In the genomic region with DNA sequence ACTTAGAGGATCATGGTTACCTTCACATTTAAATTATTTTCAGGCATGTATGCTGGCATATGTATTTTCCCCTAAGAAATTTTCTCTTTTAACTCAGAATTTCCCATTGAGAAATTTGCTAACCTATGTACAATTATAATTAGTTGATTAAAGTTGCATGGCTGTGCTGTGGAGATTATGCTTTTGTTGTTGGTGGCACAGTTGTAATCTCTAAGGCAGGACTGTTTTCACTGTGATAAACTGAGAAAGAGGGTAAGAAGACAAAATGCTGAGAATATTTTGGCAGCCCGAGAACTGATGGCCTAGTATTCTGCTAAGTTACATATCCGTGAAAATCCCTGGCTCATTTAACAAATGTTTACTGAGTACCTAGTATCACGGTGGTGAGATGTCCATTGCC, we compare ENCODE assay signal across 10 cellular contexts. TPM values are rescaled to one million over a fixed set of nuclear protein-coding genes. Genes with fewer than 3 reads are reported as not detected.
DNase-seq lines count a peak whose midpoint lies in the region; ATAC-seq and TF ChIP-seq lines count a peak whose summit lies in the region.
"Had no signal": no experiment of that assay in that cellular context is flagged by ENCODE, and none has a peak within 500 bp of the region (broad histone marks: within the 10 kb centered on the region; RNA-seq: fewer than 3 reads in every experiment).

No MANE protein-coding gene starts in this region.

- H3K79me2 ChIP-seq in KMS-11 (ENCODE audit: insufficient read depth, low read depth), result peaks cover 20% of the 10 kb centered on the region

- no peaks in the 10 kb centered on the region for H3K27me3 Mint-ChIP-seq in MCF 10A (ENCODE audit: insufficient read depth, unreplicated experiment)
- no peaks in the 10 kb centered on the region for H3K27me3 Mint-ChIP-seq in natural killer cell treated with Interleukin-12 subunit alpha and Interleukin-12 subunit beta and Interleukin-15 and Interleukin-18, amount 100 ng/mL, for 72 hours

- no peak for ATAC-seq in natural killer cell treated with Interleukin-12 subunit alpha and Interleukin-12 subunit beta and Interleukin-15 and Interleukin-18, amount 100 ng/mL, for 72 hours
- ATAC-seq in HG02610 (IDR thresholded peaks at IDR 0.05; ENCODE audit: unreplicated experiment), result no peak

- no peak for DNase-seq in GM06990 (ENCODE audit: extremely low read depth, insufficient read length)
- peak; percentile 14 for DNase-seq in MCF 10A (ENCODE audit: unreplicated experiment)
- no peak for DNase-seq in natural killer cell treated with Interleukin-12 subunit alpha and Interleukin-12 subunit beta and Interleukin-15 and Interleukin-18, amount 100 ng/mL, for 72 hours (ENCODE audit: low spot score)
- no peak for DNase-seq in Ammon's horn (ENCODE audit: low spot score)
- DNase-seq in NOMO-1 (lab: John Stamatoyannopoulos, UW; ENCODE audit: unreplicated experiment in 2 of 2), result no peak
- no peak for DNase-seq in stimulated activated CD4-positive, alpha-beta T cell treated with anti-CD3 and anti-CD28 coated beads, Interleukin-4, amount 100 ng/mL, for 24 hours
- DNase-seq: activated CD8-positive, alpha-beta memory T cell treated with anti-CD3 and anti-CD28 coated beads for 24 hours had no signal

- peak overlapping the region; percentile 90 for H3K27ac Mint-ChIP-seq in MCF 10A (ENCODE audit: low read depth, unreplicated experiment)
- H3K27ac Mint-ChIP-seq in natural killer cell treated with Interleukin-12 subunit alpha and Interleukin-12 subunit beta and Interleukin-15 and Interleukin-18, amount 100 ng/mL, for 72 hours, result peak overlapping the region; percentile 72 to 82

- peak overlapping the region; percentile 80 for H3K4me3 ChIP-seq in GM06990 (replicated peaks; ENCODE audit: low read depth, low read length)
- peak overlapping the region; percentile 64 for H3K4me3 ChIP-seq in KMS-11 (IDR thresholded peaks at IDR 0.05; ENCODE audit: insufficient read depth, low read depth, low read length)

- no peaks in the 10 kb centered on the region for H3K9me3 Mint-ChIP-seq in MCF 10A (ENCODE audit: unreplicated experiment)
- H3K9me3 Mint-ChIP-seq in natural killer cell treated with Interleukin-12 subunit alpha and Interleukin-12 subunit beta and Interleukin-15 and Interleukin-18, amount 100 ng/mL, for 72 hours, result no peaks in the 10 kb centered on the region

- POLR2A ChIA-PET in MCF 10A (lab: Yijun Ruan, JAX), result interaction anchor here (0.6 to 0.8 kb wide), 4 partner anchors 14 to 380 kb away, joined by 3 to 5 read pairs (median 4); no protein-coding TSS in a partner anchor

- CTCF ChIA-PET in MCF 10A (lab: Yijun Ruan, JAX), result no interaction called here

- intact Hi-C loops in MCF 10A (cut with micrococcal nuclease), result loop anchor here (2.0 to 5.0 kb wide), 3 partner anchors 61 to 399 kb away; no protein-coding TSS in a partner anchor

- TF ChIP-seq CTCF in GM06990 (IDR thresholded peaks at IDR 0.05; ENCODE audit: insufficient read depth, low read length, poor library complexity, severe bottlenecking) (no peak), KMS-11 (conservative IDR thresholded peaks at IDR 0.05; ENCODE audit: low read depth, low read length) (no peak), MCF 10A (IDR thresholded peaks at IDR 0.05; ENCODE audit: unreplicated experiment) (no peak)

- H3K9ac ChIP-seq in KMS-11, result peak overlapping the region; percentile 89; the same call in 1 of the 2 replicates

- H3K4me1 Mint-ChIP-seq in MCF 10A (ENCODE audit: insufficient read depth, unreplicated experiment), result peaks cover 18% of the 10 kb centered on the region
- peaks cover 20 to 35% of the 10 kb centered on the region in 2 donors for H3K4me1 Mint-ChIP-seq in natural killer cell treated with Interleukin-12 subunit alpha and Interleukin-12 subunit beta and Interleukin-15 and Interleukin-18, amount 100 ng/mL, for 72 hours (ENCODE audit: low read depth in 2 of 2)

- H3K36me3 ChIP-seq in GM06990 (ENCODE audit: control insufficient read depth, insufficient read depth, low read length) (no peaks in the 10 kb centered on the region; the same call in 1 of the 2 replicates), KMS-11 (ENCODE audit: insufficient read depth) (no peaks in the 10 kb centered on the region)

- BruUV-seq in MCF 10A (replicated peaks; lab: Mats Ljungman, UMichigan), result TSS peak; percentile 29

- peak overlapping the region; percentile 95 for H3K27ac ChIP-seq in KMS-11

- H2AFZ ChIP-seq in KMS-11 (ENCODE audit: low read depth), result peak overlapping the region; percentile 87; the same call in 1 of the 2 replicates

- H3K4me1 ChIP-seq in KMS-11 (ENCODE audit: low read depth, poor library complexity, severe bottlenecking), result peaks cover 49% of the 10 kb centered on the region

- no peaks in the 10 kb centered on the region for H3K27me3 ChIP-seq in GM06990 (replicated peaks; ENCODE audit: control insufficient read depth, insufficient read depth, low read length)
- H3K27me3 ChIP-seq in KMS-11 (ENCODE audit: insufficient read depth, low read depth), result no peaks in the 10 kb centered on the region
- H3K27me3 ChIP-seq: neutrophil had no signal

- H3K4me2 ChIP-seq in KMS-11, result peak overlapping the region; percentile 70

- no peaks in the 10 kb centered on the region for H4K20me1 ChIP-seq in KMS-11 (ENCODE audit: insufficient read depth)

- peaks cover 16% of the 10 kb centered on the region for H3K36me3 Mint-ChIP-seq in MCF 10A (ENCODE audit: insufficient read depth, unreplicated experiment)
- peaks cover 5% of the 10 kb centered on the region for H3K36me3 Mint-ChIP-seq in natural killer cell treated with Interleukin-12 subunit alpha and Interleukin-12 subunit beta and Interleukin-15 and Interleukin-18, amount 100 ng/mL, for 72 hours

- H3K4me3 Mint-ChIP-seq in MCF 10A (ENCODE audit: unreplicated experiment), result peak overlapping the region; percentile 86
- peak overlapping the region; percentile 75 for H3K4me3 Mint-ChIP-seq in natural killer cell treated with Interleukin-12 subunit alpha and Interleukin-12 subunit beta and Interleukin-15 and Interleukin-18, amount 100 ng/mL, for 72 hours

RNA-seq across cellular contexts. Expression of gene VRK2, which starts 1.4 kb away (rescaled TPM):
- total RNA-seq in MCF 10A (2022), result 44.6 and 52.7 TPM in 2 replicates
- total RNA-seq in natural killer cell treated with Interleukin-12 subunit alpha and Interleukin-12 subunit beta and Interleukin-15 and Interleukin-18, amount 100 ng/mL, for 72 hours, result 10 to 100 TPM; 26.3 to 27.1 TPM
